Comparison of ENCODE assay signal across 15 cellular contexts in genomic region chr2:168315331-168316072, GRCh38.
DNase-seq lines count a peak whose midpoint lies in the region; ATAC-seq and TF ChIP-seq lines count a peak whose summit lies in the region.
"Had no signal": no experiment of that assay in that cellular context is flagged by ENCODE, and none has a peak within 500 bp of the region (broad histone marks: within the 10 kb centered on the region; RNA-seq: fewer than 3 reads in every experiment).

No MANE protein-coding gene starts in this region.

- H3K18ac ChIP-seq in IMR-90 (ENCODE audit: low read depth, low read length), result no peak overlapping the region

- no CpG with 5 or more reads among the region's 4 CpGs for WGBS in IMR-90 (ENCODE audit: extremely low coverage in 2 of 2, insufficient read length in 1 of 2), 2 experiments
- 70 to 81% (median 71%) methylated on average over 4 of the region's 4 CpGs for WGBS in heart left ventricle, 4 donors
- WGBS in sigmoid colon, 2 donors, result 90% methylated on average over 4 of the region's 4 CpGs

- no peak overlapping the region for H3K14ac ChIP-seq in IMR-90 (replicated peaks; ENCODE audit: low read depth, low read length)

- intact Hi-C loops in IMR-90 (cut with micrococcal nuclease) (no loop called here), heart left ventricle (cut with DNase I) (loop anchor here in 2 of 10 donors (5.0 to 10.0 kb wide), 2 partner anchors 68 to 171 kb away; partner anchors contain the start of gene STK39 (in 1 of the 2)), sigmoid colon (cut with DNase I) (loop anchor here (2.0 kb wide), 1 partner anchor 69 kb away; the partner anchor contains the start of gene STK39)

- no peak overlapping the region for H2BK15ac ChIP-seq in IMR-90 (ENCODE audit: low read depth, low read length)

- BruUV-seq in IMR-90 (replicated peaks; lab: Mats Ljungman, UMichigan), result no TSS peak

- TF ChIP-seq EP300 in sigmoid colon (IDR thresholded peaks at IDR 0.05), result no peak

- no peak overlapping the region for H3K23ac ChIP-seq in IMR-90 (ENCODE audit: low read depth, low read length)

- peak; percentile 36 for ATAC-seq in IMR-90 (ENCODE audit: low read depth)
- peak in 3 of 4 donors; percentile 14 to 62 (median 37) for ATAC-seq in heart left ventricle
- ATAC-seq in GM18873 (IDR thresholded peaks at IDR 0.05; ENCODE audit: low FRiP score, unreplicated experiment), result no peak
- ATAC-seq: PC-3 had no signal

- peak overlapping the region; percentile 56 for H3K4me2 ChIP-seq in BLaER1
- H3K4me2 ChIP-seq in IMR-90 (ENCODE audit: low read depth, low read length), result no peak overlapping the region

- POLR2A ChIA-PET in IMR-90 (lab: Charles Lee; ENCODE audit: unreplicated experiment), result no interaction called here

- H3K27ac ChIP-seq in BLaER1, result no peak overlapping the region
- no peak overlapping the region for H3K27ac ChIP-seq in IMR-90 (ENCODE audit: insufficient read depth, low read length)
- H3K27ac ChIP-seq in heart left ventricle, result peak overlapping the region in 4 of 12 donors; percentile 3 to 43 (median 20)
- peak overlapping the region; percentile 47 for H3K27ac ChIP-seq in muscle layer of duodenum (ENCODE audit: low read length)
- peak overlapping the region in 1 of 4 donors; percentile 31 for H3K27ac ChIP-seq in sigmoid colon
- H3K27ac ChIP-seq: C4-2B, GM23248, SJCRH30 had no signal

- no peak overlapping the region for H4K5ac ChIP-seq in IMR-90 (ENCODE audit: low read depth, low read length)

- H4K8ac ChIP-seq in IMR-90 (ENCODE audit: low read depth in 2 of 2, low read length in 2 of 2), result no peak overlapping the region

- peaks cover 12% of the 10 kb centered on the region for H3K9me3 ChIP-seq in BLaER1
- no peaks in the 10 kb centered on the region for H3K9me3 ChIP-seq in IMR-90 (ENCODE audit: control insufficient read depth, insufficient read depth, low read length)
- H3K9me3 ChIP-seq in heart left ventricle, result peaks cover 0 to 3% (median 0%) of the 10 kb centered on the region in 12 donors
- H3K9me3 ChIP-seq in muscle layer of duodenum (ENCODE audit: control insufficient read depth in 1 of 2, low read length in 2 of 2), result no peaks in the 10 kb centered on the region
- no peaks in the 10 kb centered on the region for H3K9me3 ChIP-seq in sigmoid colon
- H3K9me3 ChIP-seq: SJCRH30 had no signal

- H4K91ac ChIP-seq in IMR-90 (ENCODE audit: insufficient read depth, low read depth, low read length), result no peak overlapping the region

- TF ChIP-seq CTCF in IMR-90 (conservative IDR thresholded peaks at IDR 0.05; ENCODE audit: low read depth, low read length) (no peak), heart left ventricle (IDR thresholded peaks at IDR 0.05) (no peak), sigmoid colon (IDR thresholded peaks at IDR 0.05) (no peak)

- no peaks in the 10 kb centered on the region for H3K36me3 ChIP-seq in BLaER1
- H3K36me3 ChIP-seq in IMR-90 (ENCODE audit: control insufficient read depth, insufficient read depth, low read length), result no peaks in the 10 kb centered on the region
- no peaks in the 10 kb centered on the region for H3K36me3 ChIP-seq in heart left ventricle
- H3K36me3 ChIP-seq in muscle layer of duodenum (ENCODE audit: control insufficient read depth in 1 of 2, insufficient read depth in 2 of 2, low read length in 2 of 2), result no peaks in the 10 kb centered on the region
- H3K36me3 ChIP-seq in sigmoid colon, result no peaks in the 10 kb centered on the region
- H3K36me3 ChIP-seq: SJCRH30 had no signal

- dilution Hi-C loops in IMR-90 (cut with HindIII; ENCODE audit: low sequenced_read_pairs, unreplicated experiment), result no loop called here

- H2AK5ac ChIP-seq in IMR-90 (ENCODE audit: low read depth, low read length), result no peak overlapping the region

- H2BK20ac ChIP-seq in IMR-90 (ENCODE audit: low read depth, low read length), result no peak overlapping the region

- no peak overlapping the region for H3K4ac ChIP-seq in IMR-90 (ENCODE audit: low read depth, low read length)

- H3K4me3 ChIP-seq in BLaER1 (no peak overlapping the region), IMR-90 (ENCODE audit: insufficient read depth, low read depth, low read length) (no peak overlapping the region), heart left ventricle (no peak overlapping the region), muscle layer of duodenum (ENCODE audit: low read depth in 1 of 2, low read length in 2 of 2) (no peak overlapping the region), sigmoid colon (no peak overlapping the region)
- H3K4me3 ChIP-seq: GM23248, SJCRH30 had no signal

- no peaks in the 10 kb centered on the region for H3K9me1 ChIP-seq in IMR-90 (ENCODE audit: insufficient read depth, low read length)

- TF ChIP-seq RAD21 in IMR-90 (IDR thresholded peaks at IDR 0.05; ENCODE audit: low read length), result no peak

- in situ Hi-C loops in IMR-90 (cut with MboI; ENCODE audit: low sequenced_read_pairs), result no loop called here

- H3K4me1 ChIP-seq in BLaER1, result peaks cover 52% of the 10 kb centered on the region
- peaks cover 4% of the 10 kb centered on the region; the same call in 1 of the 2 replicates for H3K4me1 ChIP-seq in IMR-90 (ENCODE audit: control insufficient read depth, insufficient read depth, low read length)
- peaks cover 0 to 30% (median 11%) of the 10 kb centered on the region in 12 donors for H3K4me1 ChIP-seq in heart left ventricle
- H3K4me1 ChIP-seq in muscle layer of duodenum (ENCODE audit: control insufficient read depth in 1 of 2, insufficient read depth in 2 of 2, low read length in 2 of 2), result peaks cover 0 to 28% of the 10 kb centered on the region in 2 donors
- peaks cover 0 to 41% (median 35%) of the 10 kb centered on the region in 4 donors for H3K4me1 ChIP-seq in sigmoid colon

- H3K27me3 ChIP-seq in BLaER1 (no peaks in the 10 kb centered on the region), IMR-90 (ENCODE audit: control insufficient read depth, insufficient read depth, low read length) (no peaks in the 10 kb centered on the region), heart left ventricle (no peaks in the 10 kb centered on the region), muscle layer of duodenum (ENCODE audit: low read depth, low read length) (no peaks in the 10 kb centered on the region), sigmoid colon (no peaks in the 10 kb centered on the region)

- H3K79me1 ChIP-seq in IMR-90 (ENCODE audit: low read depth in 1 of 2, low read length in 2 of 2), result no peaks in the 10 kb centered on the region

- TF ChIP-seq POLR2A in IMR-90 (IDR thresholded peaks at IDR 0.05; ENCODE audit: low read depth, low read length) (no peak), heart left ventricle (IDR thresholded peaks at IDR 0.05) (no peak), sigmoid colon (IDR thresholded peaks at IDR 0.05) (no peak)

- H3K56ac ChIP-seq in IMR-90 (ENCODE audit: extremely low read depth, insufficient read depth, low read length), result no peak overlapping the region

- H3K9ac ChIP-seq in BLaER1 (no peak overlapping the region), IMR-90 (ENCODE audit: low read depth, low read length) (no peak overlapping the region)
- H3K9ac ChIP-seq: GM23248 had no signal

- H4K20me1 ChIP-seq in BLaER1 (no peaks in the 10 kb centered on the region), IMR-90 (ENCODE audit: insufficient read depth, low read length) (no peaks in the 10 kb centered on the region)

- no peak overlapping the region for H2AK9ac ChIP-seq in IMR-90 (replicated peaks; ENCODE audit: low read depth, low read length, poor library complexity)

- H2AFZ ChIP-seq in IMR-90 (replicated peaks; ENCODE audit: low read length, poor library complexity), result no peak overlapping the region
- H2AFZ ChIP-seq: GM23248 had no signal

- H2BK120ac ChIP-seq in IMR-90 (ENCODE audit: low read depth, low read length), result no peak overlapping the region

- CTCF ChIA-PET in IMR-90 (lab: Yijun Ruan, JAX), result no interaction called here

- no peak overlapping the region for H2BK5ac ChIP-seq in IMR-90 (ENCODE audit: low read depth, low read length, poor library complexity, severe bottlenecking)

- DNase-seq in IMR-90 (no peak), heart left ventricle (no peak), NCI-H82 treated with DMSO at 0.1 percent for 48 hours (lab: John Stamatoyannopoulos, UW; ENCODE audit: unreplicated experiment) (no peak), sigmoid colon (no peak)
- DNase-seq: NCI-H1417, NCI-H187 treated with DMSO at 0.1 percent for 48 hours, NCI-H524, PC-3, RPMI8226, SJCRH30 had no signal

TF ChIP-seq in IMR-90, 13 proteins besides CTCF, POLR2A, EP300 and RAD21:
- TF ChIP-seq MAZ (IDR thresholded peaks at IDR 0.05; ENCODE audit: borderline replicate concordance, low read depth, low read length) (no peak), MAFK (IDR thresholded peaks at IDR 0.05; ENCODE audit: low read depth, low read length) (no peak), ELK1 (IDR thresholded peaks at IDR 0.05; ENCODE audit: borderline replicate concordance, low read depth, low read length) (no peak), SMC3 (IDR thresholded peaks at IDR 0.05; ENCODE audit: low read depth, low read length) (no peak), MXI1 (IDR thresholded peaks at IDR 0.05; ENCODE audit: borderline replicate concordance, low read depth, low read length) (no peak), RCOR1 (IDR thresholded peaks at IDR 0.05; ENCODE audit: insufficient replicate concordance, low read length) (no peak), CEBPB (IDR thresholded peaks at IDR 0.05; ENCODE audit: low read depth, low read length) (no peak), BHLHE40 (IDR thresholded peaks at IDR 0.05; ENCODE audit: low read depth, low read length) (no peak), RFX5 (IDR thresholded peaks at IDR 0.05; ENCODE audit: low read depth, low read length) (no peak), FOS (IDR thresholded peaks at IDR 0.05; ENCODE audit: low read depth, low read length) (no peak), CHD1 (IDR thresholded peaks at IDR 0.05; ENCODE audit: low read depth, low read length) (no peak), NFE2L2 (IDR thresholded peaks at IDR 0.05; ENCODE audit: low read depth, low read length) (no peak)
- TF ChIP-seq, protein P1, sequence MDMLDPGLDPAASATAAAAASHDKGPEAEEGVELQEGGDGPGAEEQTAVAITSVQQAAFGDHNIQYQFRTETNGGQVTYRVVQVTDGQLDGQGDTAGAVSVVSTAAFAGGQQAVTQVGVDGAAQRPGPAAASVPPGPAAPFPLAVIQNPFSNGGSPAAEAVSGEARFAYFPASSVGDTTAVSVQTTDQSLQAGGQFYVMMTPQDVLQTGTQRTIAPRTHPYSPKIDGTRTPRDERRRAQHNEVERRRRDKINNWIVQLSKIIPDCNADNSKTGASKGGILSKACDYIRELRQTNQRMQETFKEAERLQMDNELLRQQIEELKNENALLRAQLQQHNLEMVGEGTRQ (IDR thresholded peaks at IDR 0.05; ENCODE audit: low read depth, low read length), result no peak
